In the genomic region with DNA sequence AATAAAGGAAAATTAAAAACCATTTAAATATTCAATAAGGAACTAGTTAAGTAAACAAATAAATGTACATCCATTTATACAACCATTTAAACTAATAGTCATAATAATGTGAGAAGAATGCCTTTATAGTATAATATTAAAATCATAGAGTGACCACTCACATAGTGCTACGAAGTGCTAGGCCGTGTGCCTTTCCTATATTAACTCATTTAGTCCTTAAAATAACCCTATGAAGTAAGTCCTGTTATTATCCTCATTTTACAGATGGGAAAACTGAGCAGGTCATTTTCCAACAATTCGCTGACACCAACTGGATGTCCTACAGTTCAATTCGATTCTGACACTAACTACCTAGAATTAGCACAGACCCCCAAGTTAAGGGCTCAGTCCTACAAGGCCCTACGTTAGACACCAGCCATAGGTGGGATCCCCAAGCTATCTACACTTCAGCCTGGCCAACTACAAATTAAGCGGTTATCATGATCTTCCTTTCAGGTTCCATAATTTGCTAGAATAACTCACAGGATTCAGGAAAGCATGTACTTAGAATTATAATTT, we compare ENCODE assay signal across 14 cellular contexts. TPM values are rescaled to one million over a fixed set of nuclear protein-coding genes. Genes with fewer than 3 reads are reported as not detected.
DNase-seq lines count a peak whose midpoint lies in the region; ATAC-seq and TF ChIP-seq lines count a peak whose summit lies in the region.
"Had no signal": no experiment of that assay in that cellular context is flagged by ENCODE, and none has a peak within 500 bp of the region (broad histone marks: within the 10 kb centered on the region; RNA-seq: fewer than 3 reads in every experiment).

No MANE protein-coding gene starts in this region.

- H3K27me3 ChIP-seq in foreskin keratinocyte = no peaks in the 10 kb centered on the region

- peak overlapping the region; percentile 67 for H3K27ac Mint-ChIP-seq in activated CD8-positive, alpha-beta memory T cell treated with anti-CD3 and anti-CD28 coated beads, Interleukin-2, amount 10 ng/mL, durations not matched to agents 7 days and 5 days
- peak overlapping the region; percentile 62 for H3K27ac Mint-ChIP-seq in Calu3 (ENCODE audit: unreplicated experiment)
- H3K27ac Mint-ChIP-seq in activated T-helper 17 cell treated with anti-CD3 and anti-CD28 coated beads, Interleukin-2, amount 50 U/mL, for 72 hours = peak overlapping the region; percentile 90
- H3K27ac Mint-ChIP-seq in effector memory CD8-positive, alpha-beta T cell = no peak overlapping the region
- H3K27ac Mint-ChIP-seq: CD4-positive, alpha-beta T cell had no signal

- H3K4me1 Mint-ChIP-seq in activated CD8-positive, alpha-beta memory T cell treated with anti-CD3 and anti-CD28 coated beads, Interleukin-2, amount 10 ng/mL, durations not matched to agents 7 days and 5 days = peaks cover 38% of the 10 kb centered on the region
- H3K4me1 Mint-ChIP-seq in Calu3 (ENCODE audit: low read depth, unreplicated experiment) = peaks cover 30% of the 10 kb centered on the region
- peaks cover 33% of the 10 kb centered on the region for H3K4me1 Mint-ChIP-seq in activated T-helper 17 cell treated with anti-CD3 and anti-CD28 coated beads, Interleukin-2, amount 50 U/mL, for 72 hours
- peaks cover 14 to 15% of the 10 kb centered on the region in 2 donors for H3K4me1 Mint-ChIP-seq in effector memory CD8-positive, alpha-beta T cell (ENCODE audit: low read depth in 2 of 2)

- H3K4me3 Mint-ChIP-seq in activated CD8-positive, alpha-beta memory T cell treated with anti-CD3 and anti-CD28 coated beads, Interleukin-2, amount 10 ng/mL, durations not matched to agents 7 days and 5 days = peak overlapping the region; percentile 12
- no peak overlapping the region for H3K4me3 Mint-ChIP-seq in Calu3 (ENCODE audit: low read depth, unreplicated experiment)
- H3K4me3 Mint-ChIP-seq in activated T-helper 17 cell treated with anti-CD3 and anti-CD28 coated beads, Interleukin-2, amount 50 U/mL, for 72 hours = peak overlapping the region; percentile 69
- H3K4me3 Mint-ChIP-seq in effector memory CD8-positive, alpha-beta T cell = no peak overlapping the region
- H3K4me3 Mint-ChIP-seq: CD4-positive, alpha-beta T cell had no signal

- DNase-seq in activated CD8-positive, alpha-beta memory T cell treated with anti-CD3 and anti-CD28 coated beads, Interleukin-2, amount 10 ng/mL, durations not matched to agents 7 days and 5 days = no peak
- DNase-seq in activated CD8-positive, alpha-beta memory T cell treated with anti-CD3 and anti-CD28 coated beads, Interleukin-2, amount 50 U/mL, for 4 hours = no peak
- no peak for DNase-seq in Calu3
- no peak for DNase-seq in foreskin keratinocyte
- DNase-seq in DMS53 treated with DMSO at 0.1 percent for 48 hours (lab: John Stamatoyannopoulos, UW; ENCODE audit: unreplicated experiment) = no peak
- DNase-seq in effector memory CD8-positive, alpha-beta T cell = no peak
- DNase-seq: amygdala; CD4-positive, alpha-beta T cell; DMS79 treated with DMSO at 0.1 percent for 48 hours; effector CD8-positive, alpha-beta T cell; left lung; NCI-H748 treated with DMSO at 0.1 percent for 48 hours had no signal

- TF ChIP-seq CTCF in Calu3 (IDR thresholded peaks at IDR 0.05; ENCODE audit: unreplicated experiment) (no peak), foreskin keratinocyte (conservative IDR thresholded peaks at IDR 0.05) (no peak)

- CTCF ChIA-PET in activated CD8-positive, alpha-beta memory T cell treated with anti-CD3 and anti-CD28 coated beads, Interleukin-2, amount 10 ng/mL, durations not matched to agents 7 days and 5 days (lab: Charles Lee) = interaction anchor here (1.4 to 1.7 kb wide), 3 partner anchors 65 to 220 kb away, joined by 3 to 6 read pairs (median 5); no protein-coding TSS in a partner anchor
- CTCF ChIA-PET in Calu3 (lab: Charles Lee) = interaction anchor here (0.9 to 1.9 kb wide), 2 partner anchors 62 to 70 kb away, joined by 3 to 7 read pairs; no protein-coding TSS in a partner anchor

- intact Hi-C loops in Calu3 (cut with micrococcal nuclease; ENCODE audit: unreplicated experiment) = no loop called here

- H3K9me3 Mint-ChIP-seq in activated CD8-positive, alpha-beta memory T cell treated with anti-CD3 and anti-CD28 coated beads, Interleukin-2, amount 10 ng/mL, durations not matched to agents 7 days and 5 days (ENCODE audit: low read depth) = no peaks in the 10 kb centered on the region
- H3K9me3 Mint-ChIP-seq in Calu3 (ENCODE audit: low read depth, unreplicated experiment) = no peaks in the 10 kb centered on the region
- H3K9me3 Mint-ChIP-seq in activated T-helper 17 cell treated with anti-CD3 and anti-CD28 coated beads, Interleukin-2, amount 50 U/mL, for 72 hours = no peaks in the 10 kb centered on the region
- no peaks in the 10 kb centered on the region for H3K9me3 Mint-ChIP-seq in effector memory CD8-positive, alpha-beta T cell
- H3K9me3 Mint-ChIP-seq: CD4-positive, alpha-beta T cell had no signal

- H3K27ac ChIP-seq in foreskin keratinocyte = peak overlapping the region; percentile 92
- H3K27ac ChIP-seq: left lung had no signal

- peaks cover 22% of the 10 kb centered on the region for H3K36me3 Mint-ChIP-seq in activated CD8-positive, alpha-beta memory T cell treated with anti-CD3 and anti-CD28 coated beads, Interleukin-2, amount 10 ng/mL, durations not matched to agents 7 days and 5 days
- H3K36me3 Mint-ChIP-seq in Calu3 (ENCODE audit: insufficient read depth, unreplicated experiment) = peaks cover 19% of the 10 kb centered on the region
- peaks cover 61% of the 10 kb centered on the region for H3K36me3 Mint-ChIP-seq in activated T-helper 17 cell treated with anti-CD3 and anti-CD28 coated beads, Interleukin-2, amount 50 U/mL, for 72 hours (ENCODE audit: low read depth)
- H3K36me3 Mint-ChIP-seq in effector memory CD8-positive, alpha-beta T cell (ENCODE audit: insufficient read depth) = peaks cover 6% of the 10 kb centered on the region

- BruUV-seq in Calu3 (replicated peaks; lab: Mats Ljungman, UMichigan) = TSS peak; percentile 61

- peaks cover 41% of the 10 kb centered on the region for H3K4me1 ChIP-seq in foreskin keratinocyte

- ATAC-seq in activated CD8-positive, alpha-beta memory T cell treated with anti-CD3 and anti-CD28 coated beads, Interleukin-2, amount 10 ng/mL, durations not matched to agents 7 days and 5 days = no peak
- ATAC-seq in activated T-helper 17 cell treated with anti-CD3 and anti-CD28 coated beads, Interleukin-2, amount 50 U/mL, for 72 hours (replicated peaks) = no peak
- ATAC-seq in foreskin keratinocyte = no peak
- ATAC-seq in effector memory CD8-positive, alpha-beta T cell (replicated peaks) = no peak
- no peak for ATAC-seq in HG03378 (IDR thresholded peaks at IDR 0.05; ENCODE audit: unreplicated experiment)

- peaks cover 1% of the 10 kb centered on the region for H3K27me3 Mint-ChIP-seq in activated CD8-positive, alpha-beta memory T cell treated with anti-CD3 and anti-CD28 coated beads, Interleukin-2, amount 10 ng/mL, durations not matched to agents 7 days and 5 days
- peaks cover 1% of the 10 kb centered on the region for H3K27me3 Mint-ChIP-seq in Calu3 (ENCODE audit: unreplicated experiment)
- H3K27me3 Mint-ChIP-seq in activated T-helper 17 cell treated with anti-CD3 and anti-CD28 coated beads, Interleukin-2, amount 50 U/mL, for 72 hours = peaks cover 5% of the 10 kb centered on the region
- H3K27me3 Mint-ChIP-seq in effector memory CD8-positive, alpha-beta T cell = peaks cover 9 to 25% of the 10 kb centered on the region in 2 donors

RNA-seq across cellular contexts. Expression of a gene that starts 4.1 kb away (rescaled TPM):
- 10 to 100 TPM; 15.6 to 19.0 TPM for total RNA-seq in activated CD8-positive, alpha-beta memory T cell treated with anti-CD3 and anti-CD28 coated beads, Interleukin-2, amount 10 ng/mL, durations not matched to agents 7 days and 5 days
- total RNA-seq in Calu3 (2022) (10.1 and 13.2 TPM in 2 replicates), foreskin keratinocyte (15.7 and 16.9 TPM in 2 replicates)
- total RNA-seq in activated T-helper 17 cell treated with anti-CD3 and anti-CD28 coated beads, Interleukin-2, amount 50 U/mL, for 72 hours = 10 to 100 TPM; 51.7 to 78.4 TPM
- polyA plus RNA-seq in foreskin keratinocyte = 5.1 and 5.6 TPM in 2 replicates

Comparison
In these comparisons a context has a peak if more than half of its experiments do, and no peak if none do; other contexts are left out.
1. H3K27ac Mint-ChIP-seq: peak in activated CD8-positive, alpha-beta memory T cell treated with anti-CD3 and anti-CD28 coated beads, Interleukin-2, amount 10 ng/mL, durations not matched to agents 7 days and 5 days (single experiment), Calu3 (single experiment) and activated T-helper 17 cell treated with anti-CD3 and anti-CD28 coated beads, Interleukin-2, amount 50 U/mL, for 72 hours (single experiment); none in effector memory CD8-positive, alpha-beta T cell (0 of 2).
2. H3K4me3 Mint-ChIP-seq: peak in activated CD8-positive, alpha-beta memory T cell treated with anti-CD3 and anti-CD28 coated beads, Interleukin-2, amount 10 ng/mL, durations not matched to agents 7 days and 5 days (single experiment) and activated T-helper 17 cell treated with anti-CD3 and anti-CD28 coated beads, Interleukin-2, amount 50 U/mL, for 72 hours (single experiment); none in Calu3 (single experiment) and effector memory CD8-positive, alpha-beta T cell (0 of 2).